31 cellular contexts compared by ENCODE assay signal in the genomic region with DNA sequence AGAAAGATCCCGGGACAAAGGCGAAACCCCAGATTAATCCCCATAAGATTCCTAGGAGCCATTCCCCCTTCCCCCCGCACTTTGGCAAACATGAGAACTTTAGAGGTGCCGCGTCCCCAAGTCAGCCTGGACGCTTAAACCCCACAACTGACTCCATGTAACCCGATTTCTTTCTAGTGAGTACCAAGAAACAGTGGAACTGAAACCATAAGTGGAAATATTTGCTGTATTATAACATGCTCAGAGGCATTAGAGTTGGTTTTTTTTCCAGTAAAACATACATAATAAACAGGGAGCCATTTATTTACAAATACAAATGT. TPM values are rescaled to one million over a fixed set of nuclear protein-coding genes. Genes with fewer than 3 reads are reported as not detected.
DNase-seq lines count a peak whose midpoint lies in the region; ATAC-seq and TF ChIP-seq lines count a peak whose summit lies in the region.
"Had no signal": no experiment of that assay in that cellular context is flagged by ENCODE, and none has a peak within 500 bp of the region (broad histone marks: within the 10 kb centered on the region; RNA-seq: fewer than 3 reads in every experiment).

No MANE protein-coding gene starts in this region.

- H3K4ac ChIP-seq in H9 (ENCODE audit: low read depth, low read length), result no peak overlapping the region

- peak overlapping the region in 1 of 2 experiments; percentile 57; a peak in 3 of 5 replicates for H3K4me3 Mint-ChIP-seq in H9
- peak overlapping the region; percentile 78 to 98 (median 91) for H3K4me3 Mint-ChIP-seq in brain
- H3K4me3 Mint-ChIP-seq: activated naive CD8-positive, alpha-beta T cell; CD8-positive, alpha-beta T cell had no signal

- no peak overlapping the region for H3K56ac ChIP-seq in H9 (ENCODE audit: insufficient read length, low read depth, low read length)

- WGBS in H9 (ENCODE audit: extremely low coverage, insufficient read length, low lambda C conversion rate), result no CpG with 5 or more reads among the region's 7 CpGs

- peaks cover 11% of the 10 kb centered on the region for H3K23me2 ChIP-seq in H9 (ENCODE audit: insufficient read length, low read depth, low read length, poor library complexity, severe bottlenecking)

- in situ Hi-C loops in G401 (cut with HindIII; ENCODE audit: low sequenced_read_pairs), result no loop called here

- no peak overlapping the region for H3K18ac ChIP-seq in H9 (ENCODE audit: insufficient read length, low read depth, low read length)

- H3K79me1 ChIP-seq in H9 (ENCODE audit: insufficient read depth, low read depth, low read length, poor library complexity, severe bottlenecking), result no peaks in the 10 kb centered on the region

- H2BK15ac ChIP-seq in H9 (ENCODE audit: low read depth, low read length), result no peak overlapping the region

- no peaks in the 10 kb centered on the region for H3K79me2 ChIP-seq in H9 (ENCODE audit: insufficient read depth, low read length)

- H2BK12ac ChIP-seq in H9 (ENCODE audit: insufficient read length, low read depth, low read length), result no peak overlapping the region

- H3K9me3 Mint-ChIP-seq in H9 (peaks cover 0 to 13% of the 10 kb centered on the region in 2 experiments; a peak in 2 of 5 replicates), brain (peaks cover 0 to 20% (median 0%) of the 10 kb centered on the region in 5 experiments)

- no peak overlapping the region for H2AK5ac ChIP-seq in H9 (ENCODE audit: insufficient read length, low read length)

- no peak overlapping the region for H3K9ac ChIP-seq in H9 (ENCODE audit: extremely low read depth, insufficient read length, low read length)

- no peaks in the 10 kb centered on the region for H3K9me3 ChIP-seq in H9 (ENCODE audit: control insufficient read depth, low read depth, low read length)
- H3K9me3 ChIP-seq: ovary, SJSA1 had no signal

- no peak overlapping the region for H3K27ac Mint-ChIP-seq in H9
- H3K27ac Mint-ChIP-seq in brain, result peak overlapping the region; percentile 82 to 100 (median 98)
- H3K27ac Mint-ChIP-seq: activated naive CD8-positive, alpha-beta T cell; CD8-positive, alpha-beta T cell had no signal

- no peak overlapping the region for H4K5ac ChIP-seq in H9 (ENCODE audit: insufficient read length, low read depth, low read length)

- no peaks in the 10 kb centered on the region for H3K36me3 ChIP-seq in kidney epithelial cell (ENCODE audit: control insufficient read depth, insufficient read depth, low read length)
- H3K36me3 ChIP-seq: ovary, SJSA1 had no signal

- H2BK20ac ChIP-seq in H9 (ENCODE audit: low read depth, low read length, poor library complexity, severe bottlenecking), result no peak overlapping the region

- no peak overlapping the region for H2BK120ac ChIP-seq in H9 (ENCODE audit: low read depth, low read length, poor library complexity, severe bottlenecking)

- H3K4me3 ChIP-seq in kidney epithelial cell (ENCODE audit: low read depth, low read length), result peak overlapping the region; percentile 42
- H3K4me3 ChIP-seq: ovary, SJSA1, skin epidermis had no signal

- H3K36me3 Mint-ChIP-seq in H9 (ENCODE audit: insufficient read depth in 1 of 3, low read depth in 3 of 3) (no peaks in the 10 kb centered on the region; a peak in 1 of 7 replicates), brain (peaks cover 8% of the 10 kb centered on the region)
- H3K36me3 Mint-ChIP-seq: activated naive CD8-positive, alpha-beta T cell; CD8-positive, alpha-beta T cell had no signal

- H3K23ac ChIP-seq in H9 (ENCODE audit: insufficient read length, low read depth, low read length), result no peak overlapping the region

- no peak for ATAC-seq in HG02981 (IDR thresholded peaks at IDR 0.05; ENCODE audit: unreplicated experiment)
- no peak for ATAC-seq in HG03039 (IDR thresholded peaks at IDR 0.05; ENCODE audit: unreplicated experiment)
- ATAC-seq: CD8-positive, alpha-beta T cell; left ventricle myocardium superior; stimulated activated naive CD8-positive, alpha-beta T cell treated with anti-CD3 and anti-CD28 coated beads, Interleukin-15, Interleukin-2, amounts not matched to agents 100 U/mL and 50 U/mL, for 24 hours had no signal

- no peak overlapping the region for H4K8ac ChIP-seq in H9 (replicated peaks; ENCODE audit: insufficient read length, low read depth, low read length)

- H3K14ac ChIP-seq in H9 (ENCODE audit: insufficient read depth, low read length), result no peak overlapping the region

- H3K4me1 ChIP-seq in H9 (ENCODE audit: insufficient read depth, low read length), result no peaks in the 10 kb centered on the region
- H3K4me1 ChIP-seq: SJSA1 had no signal

- no peak overlapping the region for H4K91ac ChIP-seq in H9 (ENCODE audit: insufficient read length, low read depth, low read length)

- H2BK5ac ChIP-seq in H9 (ENCODE audit: insufficient read length, low read length), result no peak overlapping the region

- H3K27me3 ChIP-seq in H9 (ENCODE audit: insufficient read depth, low read length) (peaks cover 88% of the 10 kb centered on the region), kidney epithelial cell (ENCODE audit: control insufficient read depth, insufficient read depth, low read length) (peaks cover 37% of the 10 kb centered on the region)

- DNase-seq in H9 (no peak), kidney epithelial cell (ENCODE audit: low read depth) (no peak), pons (ENCODE audit: low spot score) (peak; percentile 42), G401 (ENCODE audit: low spot score) (no peak)
- no peak for DNase-seq in stimulated activated CD4-positive, alpha-beta T cell treated with anti-CD3 and anti-CD28 coated beads, Interleukin-4, amount 100 ng/mL, for 4 hours
- DNase-seq: activated CD4-positive, alpha-beta T cell treated with anti-CD3 and anti-CD28 coated beads for 48 hours; activated CD8-positive, alpha-beta memory T cell treated with anti-CD3 and anti-CD28 coated beads for 24 hours; activated effector memory CD4-positive, alpha-beta T cell treated with Interleukin-2 at 50 U/mL for 16 hours; activated T-cell treated with anti-CD3 and anti-CD28 coated beads, Interleukin-2, amount 50 U/mL, for 1 hour; aorta; CD8-positive, alpha-beta T cell; DMS 273 treated with DMSO at 0.1 percent for 48 hours; HCEC 1CT; left ventricle myocardium superior; NCI-H1417 treated with DMSO at 0.1 percent for 48 hours; NCI-H2029 treated with DMSO at 0.1 percent for 48 hours; NCI-H2227 treated with DMSO at 0.1 percent for 48 hours; NCI-H526; OCI-M1; ovary; stimulated activated naive CD8-positive, alpha-beta T cell treated with anti-CD3 and anti-CD28 coated beads, Interleukin-15, Interleukin-2, amounts not matched to agents 100 U/mL and 50 U/mL, for 24 hours; T-helper 9 cell had no signal

- peaks cover 29 to 61% of the 10 kb centered on the region in 2 experiments for H3K4me1 Mint-ChIP-seq in H9
- H3K4me1 Mint-ChIP-seq in brain, result peaks cover 75% of the 10 kb centered on the region

- H3K4me2 ChIP-seq in H9 (ENCODE audit: insufficient read depth, insufficient read length, low read length), result peak overlapping the region; percentile 0

- no peaks in the 10 kb centered on the region for H4K20me1 ChIP-seq in H9 (ENCODE audit: control insufficient read depth, insufficient read depth, insufficient read length)

- TF ChIP-seq CTCF in H9 (conservative IDR thresholded peaks at IDR 0.05) (no peak), brain (conservative IDR thresholded peaks at IDR 0.05) (no peak), kidney epithelial cell (IDR thresholded peaks at IDR 0.05; ENCODE audit: insufficient read depth, low read length, poor library complexity, severe bottlenecking) (no peak)

- no peak overlapping the region for H3K27ac ChIP-seq in H9 (ENCODE audit: insufficient read length, low read depth, low read length)
- H3K27ac ChIP-seq: ovary, RWPE1, SJSA1 had no signal

- no peak overlapping the region for H3T11ph ChIP-seq in H9 (ENCODE audit: low read length)

- H3K27me3 Mint-ChIP-seq in H9 (ENCODE audit: low read depth) (peaks cover 99% of the 10 kb centered on the region), brain (peaks cover 59% of the 10 kb centered on the region)

- no peak overlapping the region for H2AFZ ChIP-seq in H9 (ENCODE audit: low read length)

RNA-seq across cellular contexts. Expression of gene POU3F3, which starts 10.3 kb away (rescaled TPM):
- total RNA-seq in H9 (2021), result not detected in 2 replicates
- 23.8 TPM for polyA plus RNA-seq in brain (ENCODE audit: insufficient read depth, low read depth, low replicate concordance)
- total RNA-seq in kidney epithelial cell, result 18.2 and 19.0 TPM in 2 replicates
- not detected in 2 replicates for total RNA-seq in G401 (2014; rRNA removed; shearing (Covaris generic))
- total RNA-seq: CD8-positive, alpha-beta T cell; left ventricle myocardium superior; LHCN-M2; myocyte had no signal
- polyA plus RNA-seq: ovary had no signal

Comparison
In these comparisons a context has a peak if more than half of its experiments do, and no peak if none do; other contexts are left out.
1. H3K27ac Mint-ChIP-seq: peak in brain (5 of 5); none in H9 (0 of 3).
2. RNA of gene POU3F3, which starts 10.3 kb away (total RNA-seq): 18.2 to 19.0 TPM in kidney epithelial cell; not detected in H9 and not detected in G401; every median in the first group is over 10 times any median in the second.